In genomic region chr6:122238861-122239260, GRCh38 we compare ENCODE assay signal across 9 cellular contexts.
"Had no signal": no experiment of that assay in that cellular context is flagged by ENCODE, and none has a peak within 500 bp of the region (broad histone marks: within the 10 kb centered on the region; RNA-seq: fewer than 3 reads in every experiment).

No MANE protein-coding gene starts in this region.

- DNase-seq: GM23248, GOT3, H9, HCEC 1CT, Karpas-422, KBM-7 had no signal

- H3K4me2 ChIP-seq: KMS-11 had no signal

- H3K4me3 ChIP-seq: GM23248 had no signal

- H3K9ac ChIP-seq: GM23248, KMS-11 had no signal

- H3K27ac ChIP-seq: GM23248, KMS-11 had no signal

- FAIRE-seq: H54, HTR-8/SVneo had no signal

- H2AFZ ChIP-seq: GM23248 had no signal
